In genomic region chr2:156110890-156111289, GRCh38 we compare ENCODE assay signal across 8 cellular contexts.
DNase-seq lines count a peak whose midpoint lies in the region; ATAC-seq and TF ChIP-seq lines count a peak whose summit lies in the region.

No MANE protein-coding gene starts in this region.

- WGBS in right lobe of liver (ENCODE audit: insufficient coverage, low coverage, low lambda C conversion rate, missing lambda C conversion rate): 42% methylated on average over 2 of the region's 2 CpGs

- H3K36me3 ChIP-seq in right lobe of liver: no peaks in the 10 kb centered on the region

- intact Hi-C loops in right lobe of liver (cut with DNase I): no loop called here

- ATAC-seq in GM19351 (IDR thresholded peaks at IDR 0.05; ENCODE audit: unreplicated experiment): peak; percentile 100
- ATAC-seq in HG03108 (IDR thresholded peaks at IDR 0.05; ENCODE audit: unreplicated experiment): peak; percentile 93
- peak in 3 of 4 donors; percentile 30 to 47 (median 45) for ATAC-seq in right lobe of liver

- no peak overlapping the region for H3K27ac ChIP-seq in right lobe of liver

- DNase-seq in DMS53 treated with DMSO at 0.1 percent for 48 hours (lab: John Stamatoyannopoulos, UW; ENCODE audit: unreplicated experiment): peak; percentile 50
- DNase-seq in SK-N-DZ (ENCODE audit: low spot score): peak; percentile 13
- no peak for DNase-seq in right lobe of liver
- DNase-seq in NCI-H2227 (lab: John Stamatoyannopoulos, UW; ENCODE audit: unreplicated experiment): no peak
- no peak for DNase-seq in NCI-H187 treated with DMSO at 0.1 percent for 48 hours (lab: John Stamatoyannopoulos, UW)
- DNase-seq in mesenteric fat pad (ENCODE audit: low spot score): no peak

- no peaks in the 10 kb centered on the region for H3K4me1 ChIP-seq in right lobe of liver

- H3K4me3 ChIP-seq in right lobe of liver: no peak overlapping the region

- TF ChIP-seq CTCF in right lobe of liver (IDR thresholded peaks at IDR 0.05): peak in 1 of 4 donors; percentile 5

- no peaks in the 10 kb centered on the region for H3K9me3 ChIP-seq in right lobe of liver

- H3K27me3 ChIP-seq in right lobe of liver: no peaks in the 10 kb centered on the region

- TF ChIP-seq POLR2A in right lobe of liver (IDR thresholded peaks at IDR 0.05): no peak

Comparison
In these comparisons a context has a peak if more than half of its experiments do, and no peak if none do; other contexts are left out.
1. DNase-seq: peak in DMS53 treated with DMSO at 0.1 percent for 48 hours (single experiment) and SK-N-DZ (single experiment); none in right lobe of liver (0 of 3), NCI-H2227 (single experiment), NCI-H187 treated with DMSO at 0.1 percent for 48 hours (single experiment) and mesenteric fat pad (single experiment).
2. ATAC-seq: peak in every context shown above with its lines; median percentile 100 in GM19351; 93 in HG03108; 45 in right lobe of liver.